ENCODE assay signal across 15 cellular contexts in genomic region chr10:3264178-3264867, GRCh38.
DNase-seq lines count a peak whose midpoint lies in the region; ATAC-seq and TF ChIP-seq lines count a peak whose summit lies in the region.
"Had no signal": no experiment of that assay in that cellular context is flagged by ENCODE, and none has a peak within 500 bp of the region (broad histone marks: within the 10 kb centered on the region; RNA-seq: fewer than 3 reads in every experiment).

No MANE protein-coding gene starts in this region.

- peak overlapping the region; percentile 19 for H2AK9ac ChIP-seq in IMR-90 (replicated peaks; ENCODE audit: low read depth, low read length, poor library complexity)

- no peaks in the 10 kb centered on the region for H4K20me1 ChIP-seq in IMR-90 (ENCODE audit: insufficient read depth, low read length)

- peak overlapping the region; percentile 2; the same call in 1 of the 2 replicates for H2BK120ac ChIP-seq in IMR-90 (ENCODE audit: low read depth, low read length)

- CTCF ChIA-PET in IMR-90 (lab: Yijun Ruan, JAX) = no interaction called here

- in situ Hi-C loops in IMR-90 (cut with MboI; ENCODE audit: low sequenced_read_pairs) = no loop called here

- H3K4me3 Mint-ChIP-seq in activated T-helper 17 cell treated with anti-CD3 and anti-CD28 coated beads, Interleukin-2, amount 50 U/mL, for 72 hours = no peak overlapping the region
- H3K4me3 Mint-ChIP-seq: endodermal cell; natural killer cell treated with Interleukin-12 subunit alpha and Interleukin-12 subunit beta and Interleukin-15 and Interleukin-18, amount 100 ng/mL, for 72 hours had no signal

- no TSS peak for BruUV-seq in IMR-90 (replicated peaks; lab: Mats Ljungman, UMichigan)

- peak overlapping the region; percentile 27 for H3K27ac Mint-ChIP-seq in activated T-helper 17 cell treated with anti-CD3 and anti-CD28 coated beads, Interleukin-2, amount 50 U/mL, for 72 hours
- H3K27ac Mint-ChIP-seq: endodermal cell; natural killer cell treated with Interleukin-12 subunit alpha and Interleukin-12 subunit beta and Interleukin-15 and Interleukin-18, amount 100 ng/mL, for 72 hours had no signal

- TF ChIP-seq CTCF in IMR-90 (conservative IDR thresholded peaks at IDR 0.05; ENCODE audit: low read depth, low read length) (no peak), lower lobe of right lung (IDR thresholded peaks at IDR 0.05) (peak; percentile 6)

- peak overlapping the region; percentile 18 for H2AFZ ChIP-seq in IMR-90 (replicated peaks; ENCODE audit: low read length, poor library complexity)
- H2AFZ ChIP-seq: PC-9 had no signal

- peaks cover 4% of the 10 kb centered on the region; the same call in 1 of the 2 replicates for H3K4me1 ChIP-seq in IMR-90 (ENCODE audit: control insufficient read depth, insufficient read depth, low read length)
- H3K4me1 ChIP-seq in lower lobe of right lung = peaks cover 14% of the 10 kb centered on the region

- no peaks in the 10 kb centered on the region for H3K9me3 Mint-ChIP-seq in activated T-helper 17 cell treated with anti-CD3 and anti-CD28 coated beads, Interleukin-2, amount 50 U/mL, for 72 hours
- H3K9me3 Mint-ChIP-seq: endodermal cell; natural killer cell treated with Interleukin-12 subunit alpha and Interleukin-12 subunit beta and Interleukin-15 and Interleukin-18, amount 100 ng/mL, for 72 hours had no signal

- H4K91ac ChIP-seq in IMR-90 (ENCODE audit: insufficient read depth, low read depth, low read length) = no peak overlapping the region; the same call in 1 of the 2 replicates

- H3K27me3 ChIP-seq in IMR-90 (ENCODE audit: control insufficient read depth, insufficient read depth, low read length) (no peaks in the 10 kb centered on the region), lower lobe of right lung (ENCODE audit: low read depth) (no peaks in the 10 kb centered on the region)

- no peaks in the 10 kb centered on the region for H3K4me1 Mint-ChIP-seq in activated T-helper 17 cell treated with anti-CD3 and anti-CD28 coated beads, Interleukin-2, amount 50 U/mL, for 72 hours

- no peak overlapping the region; the same call in 2 of the 3 replicates for H2BK15ac ChIP-seq in IMR-90 (ENCODE audit: low read depth, low read length)

- intact Hi-C loops in IMR-90 (cut with micrococcal nuclease) = no loop called here
- intact Hi-C loops in lower lobe of right lung (cut with DNase I) = no loop called here
- intact Hi-C loops in sciatic nerve (cut with DNase I) = no loop called here

- no peak overlapping the region for H4K8ac ChIP-seq in IMR-90 (ENCODE audit: low read depth in 2 of 2, low read length in 2 of 2)

- peaks cover 11% of the 10 kb centered on the region for H3K27me3 Mint-ChIP-seq in activated T-helper 17 cell treated with anti-CD3 and anti-CD28 coated beads, Interleukin-2, amount 50 U/mL, for 72 hours

- no peaks in the 10 kb centered on the region for H3K79me1 ChIP-seq in IMR-90 (ENCODE audit: low read depth in 1 of 2, low read length in 2 of 2)

- no peak overlapping the region for H3K27ac ChIP-seq in IMR-90 (ENCODE audit: insufficient read depth, low read length)
- H3K27ac ChIP-seq in lower lobe of right lung = peak overlapping the region; percentile 49
- H3K27ac ChIP-seq: PC-9, WERI-Rb-1 had no signal

- H3K4me2 ChIP-seq in IMR-90 (ENCODE audit: low read depth, low read length) = no peak overlapping the region
- H3K4me2 ChIP-seq: PC-9 had no signal

- no peak for TF ChIP-seq RAD21 in IMR-90 (IDR thresholded peaks at IDR 0.05; ENCODE audit: low read length)

- peak overlapping the region; percentile 15; the same call in 1 of the 2 replicates for H3K4ac ChIP-seq in IMR-90 (ENCODE audit: low read depth, low read length)

- no peak overlapping the region for H3K9ac ChIP-seq in IMR-90 (ENCODE audit: low read depth, low read length)

- H4K5ac ChIP-seq in IMR-90 (ENCODE audit: low read depth, low read length) = no peak overlapping the region

- no peak for TF ChIP-seq POLR2A in IMR-90 (IDR thresholded peaks at IDR 0.05; ENCODE audit: low read depth, low read length)

- POLR2A ChIA-PET in IMR-90 (lab: Charles Lee; ENCODE audit: unreplicated experiment) = no interaction called here

- no peaks in the 10 kb centered on the region for H3K9me1 ChIP-seq in IMR-90 (ENCODE audit: insufficient read depth, low read length)

- no peak overlapping the region; the same call in 1 of the 2 replicates for H2BK20ac ChIP-seq in IMR-90 (ENCODE audit: low read depth, low read length)

- H3K9me3 ChIP-seq in IMR-90 (ENCODE audit: control insufficient read depth, insufficient read depth, low read length) = no peaks in the 10 kb centered on the region
- no peaks in the 10 kb centered on the region for H3K9me3 ChIP-seq in lower lobe of right lung

- no peak overlapping the region for H3K23ac ChIP-seq in IMR-90 (ENCODE audit: low read depth, low read length)

- 60% methylated on average over 1 of the region's 13 CpGs; no CpG with 5 or more reads in 1 of the 2 experiments for WGBS in IMR-90 (ENCODE audit: extremely low coverage in 2 of 2, insufficient read length in 1 of 2), 2 experiments

- no peak overlapping the region for H2BK5ac ChIP-seq in IMR-90 (ENCODE audit: low read depth, low read length, poor library complexity, severe bottlenecking)

- H2AK5ac ChIP-seq in IMR-90 (ENCODE audit: low read depth, low read length) = peak overlapping the region; percentile 38

- no peak overlapping the region for H3K14ac ChIP-seq in IMR-90 (replicated peaks; ENCODE audit: low read depth, low read length)

- no peak overlapping the region for H3K18ac ChIP-seq in IMR-90 (ENCODE audit: low read depth, low read length)

- dilution Hi-C loops in IMR-90 (cut with HindIII; ENCODE audit: low sequenced_read_pairs, unreplicated experiment) = no loop called here

- DNase-seq in IMR-90 (no peak), lower lobe of right lung (peak; percentile 61), sciatic nerve (ENCODE audit: low spot score) (no peak), iPS-NIHi11 (ENCODE audit: low spot score) (no peak), NCI-H2081 treated with DMSO at 0.1 percent for 48 hours (lab: John Stamatoyannopoulos, UW) (no peak)
- no peak for DNase-seq in activated T-cell treated with anti-CD3 and anti-CD28 coated beads, Interleukin-2, amount 50 U/mL, for 48 hours
- DNase-seq: activated naive CD4-positive, alpha-beta T cell; endodermal cell; NCI-H1105; NCI-H345; WERI-Rb-1 had no signal

- no peaks in the 10 kb centered on the region for H3K36me3 Mint-ChIP-seq in activated T-helper 17 cell treated with anti-CD3 and anti-CD28 coated beads, Interleukin-2, amount 50 U/mL, for 72 hours (ENCODE audit: low read depth)
- H3K36me3 Mint-ChIP-seq: natural killer cell treated with Interleukin-12 subunit alpha and Interleukin-12 subunit beta and Interleukin-15 and Interleukin-18, amount 100 ng/mL, for 72 hours had no signal

- H3K36me3 ChIP-seq in IMR-90 (ENCODE audit: control insufficient read depth, insufficient read depth, low read length) (no peaks in the 10 kb centered on the region), lower lobe of right lung (no peaks in the 10 kb centered on the region)
- H3K36me3 ChIP-seq: WERI-Rb-1 had no signal

- no peak overlapping the region for H3K56ac ChIP-seq in IMR-90 (ENCODE audit: extremely low read depth, insufficient read depth, low read length)

- ATAC-seq in IMR-90 (ENCODE audit: low read depth) (no peak), lower lobe of right lung (peak; percentile 66 to 73), sciatic nerve (peak; percentile 32), HG02642 (IDR thresholded peaks at IDR 0.05; ENCODE audit: poor library complexity, unreplicated experiment) (no peak)
- ATAC-seq in activated T-helper 17 cell treated with anti-CD3 and anti-CD28 coated beads, Interleukin-2, amount 50 U/mL, for 72 hours (replicated peaks) = no peak
- ATAC-seq: natural killer cell treated with Interleukin-12 subunit alpha and Interleukin-12 subunit beta and Interleukin-15 and Interleukin-18, amount 100 ng/mL, for 72 hours had no signal

- H3K4me3 ChIP-seq in IMR-90 (ENCODE audit: insufficient read depth, low read depth, low read length) (no peak overlapping the region), lower lobe of right lung (no peak overlapping the region)
- H3K4me3 ChIP-seq: PC-9 had no signal

TF ChIP-seq in IMR-90, 13 proteins besides CTCF, POLR2A, EP300 and RAD21:
- no peak for TF ChIP-seq MAZ (IDR thresholded peaks at IDR 0.05; ENCODE audit: borderline replicate concordance, low read depth, low read length)
- no peak for TF ChIP-seq CHD1 (IDR thresholded peaks at IDR 0.05; ENCODE audit: low read depth, low read length)
- no peak for TF ChIP-seq MAFK (IDR thresholded peaks at IDR 0.05; ENCODE audit: low read depth, low read length)
- no peak for TF ChIP-seq CEBPB (IDR thresholded peaks at IDR 0.05; ENCODE audit: low read depth, low read length)

Comparison
In these comparisons a context has a peak if more than half of its experiments do, and no peak if none do; other contexts are left out.
1. ATAC-seq: peak in lower lobe of right lung (2 of 2) and sciatic nerve (single experiment); none in IMR-90 (single experiment), activated T-helper 17 cell treated with anti-CD3 and anti-CD28 coated beads, Interleukin-2, amount 50 U/mL, for 72 hours (single experiment) and HG02642 (single experiment).